ENCODE assay signal across 12 cellular contexts in the genomic region with DNA sequence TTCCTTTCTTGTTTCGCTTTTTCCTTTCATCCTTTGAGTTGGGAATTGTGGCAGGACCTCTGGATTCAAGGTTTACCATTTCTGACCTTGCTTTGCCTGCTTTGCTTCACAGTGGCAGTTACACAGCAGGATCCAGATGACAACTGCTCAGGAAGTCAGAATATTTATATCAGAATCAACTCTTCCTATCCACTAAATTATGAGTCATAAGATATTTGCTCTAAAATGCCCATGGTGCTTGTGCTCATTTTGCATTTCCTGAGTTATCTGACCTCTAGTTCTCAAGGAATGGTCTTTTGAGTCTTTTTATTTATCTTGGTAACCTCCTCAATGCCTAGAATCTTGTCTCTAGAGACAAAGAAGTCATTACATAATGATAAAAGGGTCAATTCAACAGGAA.
"Had no signal": no experiment of that assay in that cellular context is flagged by ENCODE, and none has a peak within 500 bp of the region (broad histone marks: within the 10 kb centered on the region; RNA-seq: fewer than 3 reads in every experiment).

No MANE protein-coding gene starts in this region.

- H3K4me1 ChIP-seq: tibial artery, vagina had no signal

- DNase-seq: activated CD4-positive, alpha-beta T cell treated with anti-CD3 and anti-CD28 coated beads for 36 hours; activated CD8-positive, alpha-beta T cell treated with anti-CD3 and anti-CD28 coated beads, Interleukin-2, amount 10 ng/mL, durations not matched to agents 7 days and 5 days; activated naive CD4-positive, alpha-beta T cell treated with Interleukin-2 at 50 U/mL for 16 hours; activated naive CD8-positive, alpha-beta T cell treated with anti-CD3 and anti-CD28 coated beads, Interleukin-2, amount 50 U/mL, for 24 hours; glutamatergic neuron; occipital lobe; right cardiac atrium; tibial artery had no signal

- H3K27me3 ChIP-seq: tibial artery, vagina had no signal

- H3K9me3 ChIP-seq: tibial artery, vagina had no signal

- H3K4me2 ChIP-seq: smooth muscle cell had no signal

- H3K27ac ChIP-seq: tibial artery, vagina, VCaP had no signal

- ATAC-seq: activated CD4-positive, alpha-beta T cell treated with anti-CD3 and anti-CD28 coated beads for 36 hours; activated CD8-positive, alpha-beta T cell treated with anti-CD3 and anti-CD28 coated beads, Interleukin-2, amount 10 ng/mL, durations not matched to agents 7 days and 5 days; activated naive CD8-positive, alpha-beta T cell treated with anti-CD3 and anti-CD28 coated beads, Interleukin-2, amount 50 U/mL, for 24 hours; right cardiac atrium; stimulated activated effector memory CD8-positive, alpha-beta T cell treated with anti-CD3 and anti-CD28 coated beads, Interleukin-12 subunit alpha, Interleukin-12 subunit beta, amount 100 ng/mL, for 72 hours had no signal

- H3K4me3 ChIP-seq: smooth muscle cell, tibial artery, vagina had no signal

- H3K36me3 ChIP-seq: tibial artery, vagina had no signal
